In the genomic region with DNA sequence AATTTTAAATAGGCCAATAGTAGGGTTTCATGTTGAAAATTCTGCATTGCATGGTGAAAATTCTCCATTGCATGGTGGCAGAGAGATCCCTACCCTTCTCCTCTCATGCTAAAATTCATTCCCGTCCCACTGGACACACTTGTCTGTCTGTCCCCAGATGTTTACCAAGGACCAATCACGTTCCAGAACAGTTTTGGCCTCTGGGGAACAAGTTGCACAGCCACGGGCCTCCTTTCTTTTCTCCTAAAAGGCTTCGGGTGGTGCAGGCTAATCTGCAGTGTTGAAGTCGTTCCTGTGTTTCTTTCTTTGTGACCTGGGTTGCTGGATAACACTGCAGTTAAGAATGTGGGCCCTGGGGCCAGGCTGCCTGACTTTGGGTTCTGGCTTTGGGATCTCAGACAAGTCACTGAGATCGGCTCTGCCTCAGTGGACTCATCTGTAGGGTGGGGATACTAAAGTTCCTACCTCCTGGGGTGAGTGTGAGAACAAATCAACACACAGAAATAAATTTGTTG, we compare ENCODE assay signal across 14 cellular contexts.
A peak's percentile ranks its signal among the peaks of the same experiment; 100 is the strongest.
DNase-seq lines count a peak whose midpoint lies in the region; TF ChIP-seq lines count a peak whose summit lies in the region.
"Had no signal": no experiment of that assay in that cellular context is flagged by ENCODE, and none has a peak within 500 bp of the region (broad histone marks: within the 10 kb centered on the region; RNA-seq: fewer than 3 reads in every experiment).

No MANE protein-coding gene starts in this region.

- no peaks in the 10 kb centered on the region for H3K9me3 Mint-ChIP-seq in activated CD4-positive, alpha-beta T cell treated with anti-CD3 and anti-CD28 coated beads, Interleukin-2, amount 10 ng/mL, durations not matched to agents 24 days and 14 days
- H3K9me3 Mint-ChIP-seq in nephron progenitor cell = peaks cover 22% of the 10 kb centered on the region
- peaks cover 9% of the 10 kb centered on the region for H3K9me3 Mint-ChIP-seq in osteocyte (ENCODE audit: unreplicated experiment)

- DNase-seq in activated CD4-positive, alpha-beta T cell treated with anti-CD3 and anti-CD28 coated beads, Interleukin-2, amount 10 ng/mL, durations not matched to agents 24 days and 14 days = peak; percentile 25
- no peak for DNase-seq in activated CD4-positive, alpha-beta T cell treated with anti-CD3 and anti-CD28 coated beads for 4 hours
- DNase-seq in nephron progenitor cell (no peak), osteocyte (ENCODE audit: extremely low spot score, unreplicated experiment) (peak; percentile 60), mesenteric fat pad (ENCODE audit: low spot score) (no peak), hippocampal formation (lab: John Stamatoyannopoulos, UW) (no peak)
- DNase-seq: AML-193; Caco-2; Calu3; CD4-positive, alpha-beta T cell; CD8-positive, alpha-beta T cell; DMS79 treated with DMSO at 0.1 percent for 48 hours; GDM1 had no signal

- H3K27ac Mint-ChIP-seq in activated CD4-positive, alpha-beta T cell treated with anti-CD3 and anti-CD28 coated beads, Interleukin-2, amount 10 ng/mL, durations not matched to agents 24 days and 14 days = no peak overlapping the region
- H3K27ac Mint-ChIP-seq in nephron progenitor cell = peak overlapping the region; percentile 88
- H3K27ac Mint-ChIP-seq in osteocyte (ENCODE audit: unreplicated experiment) = no peak overlapping the region
- H3K27ac Mint-ChIP-seq: B cell; CD4-positive, alpha-beta T cell; CD8-positive, alpha-beta T cell had no signal

- H3K27me3 Mint-ChIP-seq in activated CD4-positive, alpha-beta T cell treated with anti-CD3 and anti-CD28 coated beads, Interleukin-2, amount 10 ng/mL, durations not matched to agents 24 days and 14 days = peaks cover 27% of the 10 kb centered on the region
- H3K27me3 Mint-ChIP-seq in nephron progenitor cell (ENCODE audit: low read depth, poor library complexity) = no peaks in the 10 kb centered on the region
- peaks cover 8% of the 10 kb centered on the region for H3K27me3 Mint-ChIP-seq in osteocyte (ENCODE audit: unreplicated experiment)

- TF ChIP-seq CTCF in nephron progenitor cell (IDR thresholded peaks at IDR 0.05) = no peak
- TF ChIP-seq CTCF in osteocyte (IDR thresholded peaks at IDR 0.05) = no peak

- intact Hi-C loops in activated CD4-positive, alpha-beta T cell treated with anti-CD3 and anti-CD28 coated beads, Interleukin-2, amount 10 ng/mL, durations not matched to agents 24 days and 14 days (cut with micrococcal nuclease) = loop anchor here (10.0 kb wide), 1 partner anchor 90 kb away; no protein-coding TSS in a partner anchor

- peaks cover 6% of the 10 kb centered on the region for H3K4me1 Mint-ChIP-seq in activated CD4-positive, alpha-beta T cell treated with anti-CD3 and anti-CD28 coated beads, Interleukin-2, amount 10 ng/mL, durations not matched to agents 24 days and 14 days
- peaks cover 52% of the 10 kb centered on the region for H3K4me1 Mint-ChIP-seq in nephron progenitor cell
- H3K4me1 Mint-ChIP-seq in osteocyte (ENCODE audit: unreplicated experiment) = no peaks in the 10 kb centered on the region

- H3K4me3 Mint-ChIP-seq in activated CD4-positive, alpha-beta T cell treated with anti-CD3 and anti-CD28 coated beads, Interleukin-2, amount 10 ng/mL, durations not matched to agents 24 days and 14 days = no peak overlapping the region
- H3K4me3 Mint-ChIP-seq in nephron progenitor cell (no peak overlapping the region), osteocyte (ENCODE audit: unreplicated experiment) (no peak overlapping the region)
- H3K4me3 Mint-ChIP-seq: B cell; CD4-positive, alpha-beta T cell; CD8-positive, alpha-beta T cell had no signal

- peaks cover 2% of the 10 kb centered on the region for H3K36me3 Mint-ChIP-seq in activated CD4-positive, alpha-beta T cell treated with anti-CD3 and anti-CD28 coated beads, Interleukin-2, amount 10 ng/mL, durations not matched to agents 24 days and 14 days (ENCODE audit: low read depth)
- H3K36me3 Mint-ChIP-seq in nephron progenitor cell (ENCODE audit: low read depth) = peaks cover 14% of the 10 kb centered on the region
- H3K36me3 Mint-ChIP-seq in osteocyte (ENCODE audit: unreplicated experiment) = no peaks in the 10 kb centered on the region
- H3K36me3 Mint-ChIP-seq: CD8-positive, alpha-beta T cell had no signal

Comparison
In these comparisons a context has a peak if more than half of its experiments do, and no peak if none do; other contexts are left out.
1. DNase-seq: peak in activated CD4-positive, alpha-beta T cell treated with anti-CD3 and anti-CD28 coated beads, Interleukin-2, amount 10 ng/mL, durations not matched to agents 24 days and 14 days (single experiment) and osteocyte (single experiment); none in activated CD4-positive, alpha-beta T cell treated with anti-CD3 and anti-CD28 coated beads for 4 hours (0 of 2), nephron progenitor cell (single experiment), mesenteric fat pad (single experiment) and hippocampal formation (0 of 2).